1 cellular context compared by ENCODE assay signal in genomic region chr15:58329781-58330467, GRCh38.
TF ChIP-seq lines count a peak whose summit lies in the region.

No MANE protein-coding gene starts in this region.

TF ChIP-seq in H1, 55 proteins besides CTCF, POLR2A, EP300 and RAD21 (continued from another document):
- no peak for TF ChIP-seq RNF2 (IDR thresholded peaks at IDR 0.05; ENCODE audit: borderline replicate concordance, low read depth, low read length, missing control alignments, poor library complexity, severe bottlenecking)
- no peak for TF ChIP-seq MAFK (IDR thresholded peaks at IDR 0.05; ENCODE audit: low read depth, low read length)
- no peak for TF ChIP-seq POU5F1 (IDR thresholded peaks at IDR 0.05; ENCODE audit: low read depth, low read length)
- TF ChIP-seq SP1 (IDR thresholded peaks at IDR 0.05; ENCODE audit: low read depth, low read length) = no peak
- no peak for TF ChIP-seq KDM1A (IDR thresholded peaks at IDR 0.05; ENCODE audit: borderline replicate concordance, low read length)
- no peak for TF ChIP-seq TAF1 (IDR thresholded peaks at IDR 0.05; ENCODE audit: low read depth, low read length)
- TF ChIP-seq KDM5A (IDR thresholded peaks at IDR 0.05; ENCODE audit: low read length) = no peak
- no peak for TF ChIP-seq USF2 (IDR thresholded peaks at IDR 0.05; ENCODE audit: low read length)
